ENCODE assay signal across 8 cellular contexts in genomic region chr12:121494093-121494787, GRCh38.
DNase-seq lines count a peak whose midpoint lies in the region; ATAC-seq and TF ChIP-seq lines count a peak whose summit lies in the region.

No MANE protein-coding gene starts in this region.

- no peak overlapping the region for H3K27ac Mint-ChIP-seq in activated CD4-positive, alpha-beta memory T cell treated with anti-CD3 and anti-CD28 coated beads, Interleukin-2, amount 10 ng/mL, durations not matched to agents 7 days and 5 days
- H3K27ac Mint-ChIP-seq in nephron, result no peak overlapping the region

- no peak for ATAC-seq in HG02588 (IDR thresholded peaks at IDR 0.05; ENCODE audit: unreplicated experiment)

- H3K36me3 Mint-ChIP-seq in activated CD4-positive, alpha-beta memory T cell treated with anti-CD3 and anti-CD28 coated beads, Interleukin-2, amount 10 ng/mL, durations not matched to agents 7 days and 5 days (ENCODE audit: low read depth), result peaks cover 15% of the 10 kb centered on the region
- H3K36me3 Mint-ChIP-seq in nephron (ENCODE audit: low read depth), result peaks cover 21% of the 10 kb centered on the region

- no peak overlapping the region for H3K27ac ChIP-seq in effector memory CD4-positive, alpha-beta T cell (ENCODE audit: insufficient read depth, low read length, poor library complexity, severe bottlenecking)
- no peak overlapping the region for H3K27ac ChIP-seq in thyroid gland

- intact Hi-C loops in thyroid gland (cut with DNase I), result no loop called here

- H3K27me3 ChIP-seq in effector memory CD4-positive, alpha-beta T cell (replicated peaks; ENCODE audit: control insufficient read depth, insufficient read depth, low read length, poor library complexity, severe bottlenecking), result no peaks in the 10 kb centered on the region
- H3K27me3 ChIP-seq in thyroid gland, result no peaks in the 10 kb centered on the region

- CTCF ChIA-PET in activated CD4-positive, alpha-beta memory T cell treated with anti-CD3 and anti-CD28 coated beads, Interleukin-2, amount 10 ng/mL, durations not matched to agents 7 days and 5 days (lab: Charles Lee), result interaction anchor here (0.6 to 3.4 kb wide), 25 partner anchors 11 to 299 kb away, joined by 3 to 14 read pairs (median 4); partner anchors contain the start of genes MORN3 and RHOF

- DNase-seq in Daoy (ENCODE audit: low read depth) (peak; percentile 46), LNCaP clone FGC (ENCODE audit: low read depth) (no peak), thyroid gland (peak; percentile 46 to 55), COLO829 (ENCODE audit: low spot score) (no peak)
- peak; percentile 66 for DNase-seq in activated CD4-positive, alpha-beta memory T cell treated with anti-CD3 and anti-CD28 coated beads, Interleukin-2, amount 10 ng/mL, durations not matched to agents 7 days and 5 days
- peak; percentile 13 to 38 (median 21) for DNase-seq in effector memory CD4-positive, alpha-beta T cell

- no peak overlapping the region for H3K4me3 ChIP-seq in LNCaP clone FGC (ENCODE audit: low read depth, low read length)
- H3K4me3 ChIP-seq in effector memory CD4-positive, alpha-beta T cell (ENCODE audit: insufficient read depth, low read depth, low read length, poor library complexity, severe bottlenecking), result no peak overlapping the region
- no peak overlapping the region for H3K4me3 ChIP-seq in thyroid gland (replicated peaks in 1 of 3)

- H3K4me3 Mint-ChIP-seq in activated CD4-positive, alpha-beta memory T cell treated with anti-CD3 and anti-CD28 coated beads, Interleukin-2, amount 10 ng/mL, durations not matched to agents 7 days and 5 days, result no peak overlapping the region
- H3K4me3 Mint-ChIP-seq in nephron, result no peak overlapping the region

- H3K9me3 ChIP-seq in effector memory CD4-positive, alpha-beta T cell (ENCODE audit: control insufficient read depth, low read length), result no peaks in the 10 kb centered on the region
- H3K9me3 ChIP-seq in thyroid gland, result no peaks in the 10 kb centered on the region

- peaks cover 7% of the 10 kb centered on the region for H3K4me1 ChIP-seq in effector memory CD4-positive, alpha-beta T cell (ENCODE audit: control insufficient read depth, insufficient read depth, low read length, poor library complexity, severe bottlenecking)
- no peaks in the 10 kb centered on the region for H3K4me1 ChIP-seq in thyroid gland

- WGBS in thyroid gland, 2 donors, result 77 to 82% methylated on average over 16 to 19 of the region's 19 CpGs

- peak; percentile 72 for TF ChIP-seq CTCF in LNCaP clone FGC (IDR thresholded peaks at IDR 0.05; ENCODE audit: control insufficient read depth, extremely low read depth, insufficient read depth)
- TF ChIP-seq CTCF in nephron (IDR thresholded peaks at IDR 0.05; ENCODE audit: unreplicated experiment in 3 of 3), result peak; percentile 68 to 76 (median 70)
- peak; percentile 45 to 83 (median 64) for TF ChIP-seq CTCF in thyroid gland (IDR thresholded peaks at IDR 0.05)

- no peak for TF ChIP-seq POLR2A in thyroid gland (IDR thresholded peaks at IDR 0.05)

- peaks cover 12% of the 10 kb centered on the region for H3K4me1 Mint-ChIP-seq in activated CD4-positive, alpha-beta memory T cell treated with anti-CD3 and anti-CD28 coated beads, Interleukin-2, amount 10 ng/mL, durations not matched to agents 7 days and 5 days
- no peaks in the 10 kb centered on the region for H3K4me1 Mint-ChIP-seq in nephron

- H3K9me3 Mint-ChIP-seq in activated CD4-positive, alpha-beta memory T cell treated with anti-CD3 and anti-CD28 coated beads, Interleukin-2, amount 10 ng/mL, durations not matched to agents 7 days and 5 days, result no peaks in the 10 kb centered on the region
- no peaks in the 10 kb centered on the region for H3K9me3 Mint-ChIP-seq in nephron

- H3K27me3 Mint-ChIP-seq in activated CD4-positive, alpha-beta memory T cell treated with anti-CD3 and anti-CD28 coated beads, Interleukin-2, amount 10 ng/mL, durations not matched to agents 7 days and 5 days, result no peaks in the 10 kb centered on the region
- H3K27me3 Mint-ChIP-seq in nephron (ENCODE audit: low read depth), result no peaks in the 10 kb centered on the region

- peaks cover 18% of the 10 kb centered on the region for H3K36me3 ChIP-seq in effector memory CD4-positive, alpha-beta T cell (ENCODE audit: control insufficient read depth, insufficient read depth, low read length)
- H3K36me3 ChIP-seq in thyroid gland, result no peaks in the 10 kb centered on the region

- POLR2A ChIA-PET in activated CD4-positive, alpha-beta memory T cell treated with anti-CD3 and anti-CD28 coated beads, Interleukin-2, amount 10 ng/mL, durations not matched to agents 7 days and 5 days (lab: Charles Lee), result no interaction called here

Comparison
In these comparisons a context has a peak if more than half of its experiments do, and no peak if none do; other contexts are left out.
1. DNase-seq: peak in Daoy (single experiment), activated CD4-positive, alpha-beta memory T cell treated with anti-CD3 and anti-CD28 coated beads, Interleukin-2, amount 10 ng/mL, durations not matched to agents 7 days and 5 days (single experiment), effector memory CD4-positive, alpha-beta T cell (3 of 3) and thyroid gland (2 of 2); none in LNCaP clone FGC (single experiment) and COLO829 (single experiment).
2. Peak in every context shown above with its lines, with median percentiles within 50 percentile points of each other: CTCF ChIP-seq.